ENCODE assay signal across 25 cellular contexts in the genomic region with DNA sequence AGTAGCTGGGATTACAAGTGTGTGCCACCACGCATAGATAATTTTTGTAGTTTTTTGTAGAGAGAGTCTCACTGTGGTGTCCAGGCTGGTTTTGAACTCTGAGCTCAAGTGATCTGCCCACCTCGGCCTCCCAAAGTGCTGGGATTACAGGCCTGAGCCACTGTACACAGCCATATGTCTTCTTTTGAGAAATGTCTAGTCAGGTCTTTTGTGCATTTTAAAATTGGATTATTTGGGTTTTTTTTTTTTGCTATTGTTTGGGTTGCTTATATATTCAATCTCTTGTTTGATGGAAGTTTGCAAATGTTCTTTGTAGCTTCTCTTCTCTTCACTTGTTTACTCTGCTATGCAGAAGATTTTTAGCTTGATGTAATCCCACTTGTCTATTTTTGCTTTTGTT. TPM values are rescaled to one million over a fixed set of nuclear protein-coding genes. Genes with fewer than 3 reads are reported as not detected.
DNase-seq lines count a peak whose midpoint lies in the region; ATAC-seq, FAIRE-seq and TF ChIP-seq lines count a peak whose summit lies in the region.
"Had no signal": no experiment of that assay in that cellular context is flagged by ENCODE, and none has a peak within 500 bp of the region (broad histone marks: within the 10 kb centered on the region; RNA-seq: fewer than 3 reads in every experiment).

No MANE protein-coding gene starts in this region.

- no TSS peak for BruUV-seq in HepG2 (replicated peaks; lab: Mats Ljungman, UMichigan)

- FAIRE-seq in HepG2 (lab: Jason Lieb, UNC), result no peak
- FAIRE-seq: GM12878, GM12892, GM18507 had no signal

- H3K4me1 ChIP-seq in HepG2 (ENCODE audit: insufficient read depth, low read length) (peaks cover 14% of the 10 kb centered on the region), right lobe of liver (no peaks in the 10 kb centered on the region), smooth muscle cell (ENCODE audit: low read depth) (peaks cover under 1% of the 10 kb centered on the region)
- H3K4me1 ChIP-seq: BE2C, BLaER1 had no signal

- TF ChIP-seq POLR2A in HepG2 (IDR thresholded peaks at IDR 0.05; ENCODE audit: insufficient read depth in 1 of 2, low read depth in 2 of 2, low read length in 2 of 2), result no peak
- no peak for TF ChIP-seq POLR2A in right lobe of liver (IDR thresholded peaks at IDR 0.05)

- H3K27me3 ChIP-seq in HepG2 (ENCODE audit: control insufficient read depth in 1 of 2, insufficient read depth in 2 of 2, low read length in 2 of 2), result no peaks in the 10 kb centered on the region
- no peaks in the 10 kb centered on the region for H3K27me3 ChIP-seq in right lobe of liver
- no peaks in the 10 kb centered on the region for H3K27me3 ChIP-seq in smooth muscle cell (ENCODE audit: low read depth)
- H3K27me3 ChIP-seq: BE2C, BLaER1 had no signal

- H3K79me2 ChIP-seq in HepG2 (ENCODE audit: insufficient read depth, low read length) (no peaks in the 10 kb centered on the region), smooth muscle cell (ENCODE audit: low read depth) (no peaks in the 10 kb centered on the region)

- H3K27me3 Mint-ChIP-seq in T-helper 17 cell, result no peaks in the 10 kb centered on the region
- H3K27me3 Mint-ChIP-seq: CD4-positive, alpha-beta memory T cell; CD4-positive, CD25-positive, alpha-beta regulatory T cell; CD8-positive, alpha-beta memory T cell had no signal

- no peak overlapping the region for H3K27ac ChIP-seq in HepG2 (ENCODE audit: extremely low read length, insufficient read depth, low read length)
- H3K27ac ChIP-seq in right lobe of liver, result no peak overlapping the region
- H3K27ac ChIP-seq in smooth muscle cell (ENCODE audit: low read depth), result no peak overlapping the region
- H3K27ac ChIP-seq: 22Rv1, BLaER1 had no signal

- TF ChIP-seq RAD21 in HepG2 (CRISPR knock-in tag; IDR thresholded peaks at IDR 0.05), result no peak

- H2AFZ ChIP-seq in HepG2 (ENCODE audit: low read length) (no peak overlapping the region), smooth muscle cell (ENCODE audit: low read depth) (no peak overlapping the region)

- CTCF ChIA-PET in HepG2 (lab: Yijun Ruan, JAX; ENCODE audit: low intra/inter-chr PET ratio, low total read pairs), result no interaction called here

- ATAC-seq in HepG2, result no peak
- no peak for ATAC-seq in right lobe of liver
- ATAC-seq in T-helper 17 cell, result no peak
- no peak for ATAC-seq in omental fat pad (ENCODE audit: low FRiP score)
- ATAC-seq: GM12878 had no signal

- H3K27ac Mint-ChIP-seq in T-helper 17 cell, result peak overlapping the region; percentile 34
- H3K27ac Mint-ChIP-seq: CD4-positive, CD25-positive, alpha-beta regulatory T cell had no signal

- TF ChIP-seq EP300 in HepG2 (IDR thresholded peaks at IDR 0.05; ENCODE audit: low read depth in 2 of 2, low read length in 2 of 2), result no peak
- no peak for TF ChIP-seq EP300 in HepG2 (CRISPR knock-in tag; IDR thresholded peaks at IDR 0.05; ENCODE audit: borderline replicate concordance)

- no peak overlapping the region for H3K4me3 ChIP-seq in HepG2 (replicated peaks in 1 of 3; ENCODE audit: insufficient read depth in 1 of 3, low read depth in 2 of 3, low read length in 3 of 3)
- no peak overlapping the region for H3K4me3 ChIP-seq in right lobe of liver
- H3K4me3 ChIP-seq in smooth muscle cell, result no peak overlapping the region
- H3K4me3 ChIP-seq: BLaER1, GM12878 had no signal

- H3K4me2 ChIP-seq in HepG2 (ENCODE audit: low read depth, low read length) (no peak overlapping the region), smooth muscle cell (no peak overlapping the region)
- H3K4me2 ChIP-seq: BLaER1 had no signal

- no peak overlapping the region for H3K4me3 Mint-ChIP-seq in T-helper 17 cell
- H3K4me3 Mint-ChIP-seq: CD14-positive monocyte; CD8-positive, alpha-beta memory T cell had no signal

- H3K9ac ChIP-seq in HepG2 (ENCODE audit: insufficient read depth, low read depth, low read length) (no peak overlapping the region), smooth muscle cell (ENCODE audit: low read depth) (no peak overlapping the region)
- H3K9ac ChIP-seq: BLaER1 had no signal

- H3K36me3 Mint-ChIP-seq in T-helper 17 cell (ENCODE audit: low read depth), result no peaks in the 10 kb centered on the region

- H3K9me3 ChIP-seq in HepG2 (ENCODE audit: low read length), result no peaks in the 10 kb centered on the region
- no peaks in the 10 kb centered on the region for H3K9me3 ChIP-seq in right lobe of liver
- no peaks in the 10 kb centered on the region for H3K9me3 ChIP-seq in T-helper 17 cell (ENCODE audit: control insufficient read depth, low read length, poor library complexity, severe bottlenecking)
- H3K9me3 ChIP-seq in smooth muscle cell (replicated peaks; ENCODE audit: low read depth), result no peaks in the 10 kb centered on the region
- H3K9me3 ChIP-seq: BE2C, BLaER1 had no signal

- no peak for TF ChIP-seq CTCF in HepG2 (CRISPR knock-in tag; IDR thresholded peaks at IDR 0.05)
- no peak for TF ChIP-seq CTCF in right lobe of liver (IDR thresholded peaks at IDR 0.05)
- TF ChIP-seq CTCF in smooth muscle cell (IDR thresholded peaks at IDR 0.05; ENCODE audit: borderline replicate concordance, insufficient read depth, poor library complexity, severe bottlenecking), result no peak
- no peak for TF ChIP-seq CTCF in omental fat pad (IDR thresholded peaks at IDR 0.05)

- H4K20me1 ChIP-seq in HepG2 (ENCODE audit: insufficient read depth, low read length) (no peaks in the 10 kb centered on the region), smooth muscle cell (ENCODE audit: low read depth) (no peaks in the 10 kb centered on the region)
- H4K20me1 ChIP-seq: BLaER1 had no signal

- in situ Hi-C loops in HepG2 (cut with HindIII; ENCODE audit: extremely low pct_ligation_motif_present, low pct_unique_long_range_greater_than_20kb), result no loop called here

- no peaks in the 10 kb centered on the region for H3K4me1 Mint-ChIP-seq in T-helper 17 cell
- H3K4me1 Mint-ChIP-seq: CD14-positive monocyte; CD4-positive, alpha-beta memory T cell; CD8-positive, alpha-beta memory T cell had no signal

- intact Hi-C loops in HepG2 (cut with micrococcal nuclease; ENCODE audit: unreplicated experiment) (no loop called here), right lobe of liver (cut with DNase I) (no loop called here)

- 58% methylated on average over 2 of the region's 2 CpGs for WGBS in HepG2 (ENCODE audit: low lambda C conversion rate)
- 84% methylated on average over 2 of the region's 2 CpGs for WGBS in right lobe of liver (ENCODE audit: insufficient coverage, low coverage, low lambda C conversion rate, missing lambda C conversion rate)
- WGBS in smooth muscle cell (ENCODE audit: low lambda C conversion rate), result 93% methylated on average over 2 of the region's 2 CpGs

- DNase-seq in HepG2 (ENCODE audit: low spot score), result no peak
- no peak for DNase-seq in right lobe of liver
- DNase-seq in T-helper 17 cell, result no peak
- DNase-seq in smooth muscle cell (lab: John Stamatoyannopoulos, UW; ENCODE audit: unreplicated experiment), result no peak
- DNase-seq in omental fat pad (ENCODE audit: low spot score), result no peak
- DNase-seq: ACHN; BE2C; C1 segment of cervical spinal cord; CD4-positive, alpha-beta memory T cell; CD4-positive, CD25-positive, alpha-beta regulatory T cell; CD8-positive, alpha-beta memory T cell; COR-L47; DMS 273 treated with DMSO at 0.1 percent for 48 hours; DMS153; DMS53; DMS79; DND-41; EL; GDM1 had no signal

- POLR2A ChIA-PET in HepG2 (lab: Yijun Ruan, JAX), result no interaction called here

- H3K36me3 ChIP-seq in HepG2 (replicated peaks in 1 of 2; ENCODE audit: control insufficient read depth in 1 of 2, insufficient read depth in 2 of 2, low read length in 2 of 2) (no peaks in the 10 kb centered on the region), right lobe of liver (no peaks in the 10 kb centered on the region), smooth muscle cell (ENCODE audit: low read depth) (no peaks in the 10 kb centered on the region)
- H3K36me3 ChIP-seq: BE2C, BLaER1 had no signal

- H3F3A ChIP-seq in smooth muscle cell (ENCODE audit: low read depth), result peaks cover 2% of the 10 kb centered on the region

RNA-seq across cellular contexts. Expression of gene ARPP19, which starts 6.2 kb away (rescaled TPM):
- total RNA-seq in HepG2 (2016; rRNA removed; fragmentation: Illumina TruSeq; extraction: Trizol) (123 and 213 TPM in 2 replicates), right lobe of liver (10 to 100 TPM; 47.0 to 73.9 (median 51.6) TPM), T-helper 17 cell (100 to 1,000 TPM; 111 to 147 TPM), smooth muscle cell (138 and 185 TPM in 2 replicates), omental fat pad (100 to 1,000 TPM; 105 to 144 (median 131) TPM)
- 48.6 and 51.6 TPM in 2 replicates for total RNA-seq in HepG2 (2016; cell fraction: cytosol; rRNA removed; fragmentation: Illumina TruSeq; extraction: Trizol; ENCODE audit: low read depth)
- total RNA-seq in HepG2 (2016; cell fraction: insoluble cytoplasmic fraction; rRNA removed; fragmentation: Illumina TruSeq; extraction: Trizol), result 118 and 236 TPM in 2 replicates
- total RNA-seq in HepG2 (2016; cell fraction: membrane; rRNA removed; fragmentation: Illumina TruSeq; extraction: Trizol), result 139 and 157 TPM in 2 replicates
- total RNA-seq in HepG2 (2016; cell fraction: nucleus; rRNA removed; fragmentation: Illumina TruSeq; extraction: Trizol), result 60.2 and 70.4 TPM in 2 replicates
- polyA plus RNA-seq in HepG2 (2011; rRNA removed) (52.9 and 70.8 TPM in 2 replicates), smooth muscle cell (58.4 and 60.1 TPM in 2 replicates)
- 23.7 and 50.4 TPM in 2 replicates for polyA plus RNA-seq in HepG2 (2011; cell fraction: cytosol; rRNA removed)
- polyA plus RNA-seq in HepG2 (2011; cell fraction: nucleus; rRNA removed), result 8.8 and 16.4 TPM in 2 replicates
- polyA plus RNA-seq in HepG2 (2012), result 48.0 and 60.4 TPM in 2 replicates
- 47.2 and 48.8 TPM in 2 replicates for polyA plus RNA-seq in HepG2 (2016; cell fraction: cytosol; fragmentation: Illumina TruSeq; extraction: Trizol; ENCODE audit: low read depth)
- polyA plus RNA-seq in HepG2 (2016; cell fraction: insoluble cytoplasmic fraction; fragmentation: Illumina TruSeq; extraction: Trizol; ENCODE audit: low read depth), result 150 and 158 TPM in 2 replicates
- 82.4 and 95.9 TPM in 2 replicates for polyA plus RNA-seq in HepG2 (2016; cell fraction: membrane; fragmentation: Illumina TruSeq; extraction: Trizol; ENCODE audit: low read depth)
- 65.7 and 70.7 TPM in 2 replicates for polyA plus RNA-seq in HepG2 (2016; cell fraction: nucleus; fragmentation: Illumina TruSeq; extraction: Trizol; ENCODE audit: insufficient read depth, low read depth)
- polyA minus RNA-seq in HepG2 (2011; rRNA and poly(A)+ RNA removed; ENCODE audit: low replicate concordance), result 44.0 and 58.4 TPM in 2 replicates
- polyA minus RNA-seq in HepG2 (2011; cell fraction: cytosol; rRNA and poly(A)+ RNA removed), result 55.9 and 73.0 TPM in 2 replicates
- 42.1 and 61.3 TPM in 2 replicates for polyA minus RNA-seq in HepG2 (2011; cell fraction: nucleus; rRNA and poly(A)+ RNA removed)

RNA-seq across cellular contexts. Expression of gene MYO5A, which starts 46.4 kb away (rescaled TPM):
- total RNA-seq in HepG2 (2016; rRNA removed; fragmentation: Illumina TruSeq; extraction: Trizol), result 4.8 and 9.4 TPM in 2 replicates
- 0.91 and 1.9 TPM in 2 replicates for total RNA-seq in HepG2 (2016; cell fraction: cytosol; rRNA removed; fragmentation: Illumina TruSeq; extraction: Trizol; ENCODE audit: low read depth)
- 4.2 and 6.7 TPM in 2 replicates for total RNA-seq in HepG2 (2016; cell fraction: insoluble cytoplasmic fraction; rRNA removed; fragmentation: Illumina TruSeq; extraction: Trizol)
- total RNA-seq in HepG2 (2016; cell fraction: membrane; rRNA removed; fragmentation: Illumina TruSeq; extraction: Trizol), result 3.0 and 3.6 TPM in 2 replicates
- 4.6 and 5.9 TPM in 2 replicates for total RNA-seq in HepG2 (2016; cell fraction: nucleus; rRNA removed; fragmentation: Illumina TruSeq; extraction: Trizol)
- 2.7 and 2.8 TPM in 2 replicates for polyA plus RNA-seq in HepG2 (2011; rRNA removed)
- 2.1 and 2.8 TPM in 2 replicates for polyA plus RNA-seq in HepG2 (2011; cell fraction: cytosol; rRNA removed)
- 2.8 and 3.8 TPM in 2 replicates for polyA plus RNA-seq in HepG2 (2011; cell fraction: nucleus; rRNA removed)
- 1.3 and 1.5 TPM in 2 replicates for polyA plus RNA-seq in HepG2 (2012)
- 0.27 and 0.34 TPM in 2 replicates for polyA plus RNA-seq in HepG2 (2016; cell fraction: cytosol; fragmentation: Illumina TruSeq; extraction: Trizol; ENCODE audit: low read depth)
- polyA plus RNA-seq in HepG2 (2016; cell fraction: insoluble cytoplasmic fraction; fragmentation: Illumina TruSeq; extraction: Trizol; ENCODE audit: low read depth), result 3.4 and 4.6 TPM in 2 replicates
- polyA plus RNA-seq in HepG2 (2016; cell fraction: membrane; fragmentation: Illumina TruSeq; extraction: Trizol; ENCODE audit: low read depth), result 0.93 and 1.1 TPM in 2 replicates
- 4.0 and 5.1 TPM in 2 replicates for polyA plus RNA-seq in HepG2 (2016; cell fraction: nucleus; fragmentation: Illumina TruSeq; extraction: Trizol; ENCODE audit: insufficient read depth, low read depth)
- polyA minus RNA-seq in HepG2 (2011; rRNA and poly(A)+ RNA removed; ENCODE audit: low replicate concordance), result 9.6 and 27.2 TPM in 2 replicates
- polyA minus RNA-seq in HepG2 (2011; cell fraction: cytosol; rRNA and poly(A)+ RNA removed), result 2.6 and 5.5 TPM in 2 replicates
- 5.7 and 8.0 TPM in 2 replicates for polyA minus RNA-seq in HepG2 (2011; cell fraction: nucleus; rRNA and poly(A)+ RNA removed)
- 10 to 100 TPM in 2 of 6 experiments, 1 to 10 TPM in 4; 3.2 to 13.3 (median 5.0) TPM for total RNA-seq in right lobe of liver
- 10 to 100 TPM; 50.6 to 58.4 TPM for total RNA-seq in T-helper 17 cell
- 68.8 and 72.1 TPM in 2 replicates for total RNA-seq in smooth muscle cell
- 22.4 and 29.4 TPM in 2 replicates for polyA plus RNA-seq in smooth muscle cell
- 10 to 100 TPM; 45.5 to 81.6 (median 65.5) TPM for total RNA-seq in omental fat pad
